ENCODE assay signal across 9 cellular contexts in genomic region chr1:150259758-150260669, GRCh38. TPM values are rescaled to one million over a fixed set of nuclear protein-coding genes. Genes with fewer than 3 reads are reported as not detected.
DNase-seq lines count a peak whose midpoint lies in the region; ATAC-seq, FAIRE-seq and TF ChIP-seq lines count a peak whose summit lies in the region.
"Had no signal": no experiment of that assay in that cellular context is flagged by ENCODE, and none has a peak within 500 bp of the region (broad histone marks: within the 10 kb centered on the region; RNA-seq: fewer than 3 reads in every experiment).

No MANE protein-coding gene starts in this region.

- no peaks in the 10 kb centered on the region for H3K36me3 Mint-ChIP-seq in activated naive CD4-positive, alpha-beta T cell treated with anti-CD3 and anti-CD28 coated beads, Interleukin-2, amount 50 U/mL, for 72 hours

- peak; percentile 88 for FAIRE-seq in G401.6 (lab: Jason Lieb, UNC)
- FAIRE-seq: islet of Langerhans had no signal

- TF ChIP-seq CTCF in omental fat pad (IDR thresholded peaks at IDR 0.05), result no peak

- no peaks in the 10 kb centered on the region for H3K9me3 Mint-ChIP-seq in activated naive CD4-positive, alpha-beta T cell treated with anti-CD3 and anti-CD28 coated beads, Interleukin-2, amount 50 U/mL, for 72 hours

- peak; percentile 80 for ATAC-seq in omental fat pad (ENCODE audit: low FRiP score)
- ATAC-seq in activated naive CD4-positive, alpha-beta T cell treated with anti-CD3 and anti-CD28 coated beads, Interleukin-2, amount 50 U/mL, for 72 hours, result no peak
- no peak for ATAC-seq in GM19452 (IDR thresholded peaks at IDR 0.05; ENCODE audit: unreplicated experiment)

- intact Hi-C loops in posterior cingulate gyrus (cut with DNase I), result no loop called here

- no peak overlapping the region for H3K27ac Mint-ChIP-seq in activated naive CD4-positive, alpha-beta T cell treated with anti-CD3 and anti-CD28 coated beads, Interleukin-2, amount 50 U/mL, for 72 hours

- DNase-seq in NCI-H526 treated with DMSO at 0.1 percent for 48 hours (lab: John Stamatoyannopoulos, UW), result peak; percentile 88
- peak; percentile 17 for DNase-seq in fibroblast of peridontal ligament (ENCODE audit: extremely low read depth)
- DNase-seq in omental fat pad (ENCODE audit: low spot score), result no peak
- no peak for DNase-seq in SKM-1 (lab: John Stamatoyannopoulos, UW; ENCODE audit: unreplicated experiment)
- DNase-seq in activated naive CD4-positive, alpha-beta T cell treated with anti-CD3 and anti-CD28 coated beads, Interleukin-2, amount 50 U/mL, for 72 hours (ENCODE audit: low spot score in 2 of 2), result no peak
- no peak for DNase-seq in posterior cingulate gyrus

RNA-seq across cellular contexts. Expression of gene CA14, which starts 2.4 kb away (rescaled TPM):
- total RNA-seq in omental fat pad, result not detected
- total RNA-seq in activated naive CD4-positive, alpha-beta T cell treated with anti-CD3 and anti-CD28 coated beads, Interleukin-2, amount 50 U/mL, for 72 hours, result not detected

RNA-seq across cellular contexts. Expression of gene APH1A, which starts 8.8 kb away (rescaled TPM):
- total RNA-seq in omental fat pad, result 100 to 1,000 TPM in 1 of 4 donors, 10 to 100 TPM in 3; 90.1 to 101 (median 95.2) TPM
- total RNA-seq in activated naive CD4-positive, alpha-beta T cell treated with anti-CD3 and anti-CD28 coated beads, Interleukin-2, amount 50 U/mL, for 72 hours, result 100 to 1,000 TPM; 103 to 116 TPM

RNA-seq across cellular contexts. Expression of gene C1orf54, which starts 12.6 kb away (rescaled TPM):
- total RNA-seq in omental fat pad, result 10 to 100 TPM in 2 of 4 donors, 1 to 10 TPM in 2; 5.8 to 12.0 (median 10.1) TPM
- 1 to 10 TPM in 1 of 2 donors, under 1 TPM in 1; 0.72 to 2.2 TPM for total RNA-seq in activated naive CD4-positive, alpha-beta T cell treated with anti-CD3 and anti-CD28 coated beads, Interleukin-2, amount 50 U/mL, for 72 hours

RNA-seq across cellular contexts. Expression of gene CIART, which starts 22.3 kb away (rescaled TPM):
- 1 to 10 TPM in 3 of 4 donors, under 1 TPM in 1; 0.75 to 5.5 (median 2.2) TPM for total RNA-seq in omental fat pad
- total RNA-seq in activated naive CD4-positive, alpha-beta T cell treated with anti-CD3 and anti-CD28 coated beads, Interleukin-2, amount 50 U/mL, for 72 hours, result 1 to 10 TPM; 4.6 to 9.1 TPM

RNA-seq across cellular contexts. Expression of gene ANP32E, which starts 24.1 kb away (rescaled TPM):
- 10 to 100 TPM in 3 of 4 donors, 1 to 10 TPM in 1; 8.7 to 20.2 (median 13.8) TPM for total RNA-seq in omental fat pad
- total RNA-seq in activated naive CD4-positive, alpha-beta T cell treated with anti-CD3 and anti-CD28 coated beads, Interleukin-2, amount 50 U/mL, for 72 hours, result 100 to 1,000 TPM; 181 to 187 TPM

Comparison
In these comparisons a context has a peak if more than half of its experiments do, and no peak if none do; other contexts are left out.
1. DNase-seq: peak in NCI-H526 treated with DMSO at 0.1 percent for 48 hours (single experiment) and fibroblast of peridontal ligament (single experiment); none in omental fat pad (single experiment), SKM-1 (single experiment), activated naive CD4-positive, alpha-beta T cell treated with anti-CD3 and anti-CD28 coated beads, Interleukin-2, amount 50 U/mL, for 72 hours (0 of 2) and posterior cingulate gyrus (0 of 10).